ENCODE assay signal across 21 cellular contexts in the genomic region with DNA sequence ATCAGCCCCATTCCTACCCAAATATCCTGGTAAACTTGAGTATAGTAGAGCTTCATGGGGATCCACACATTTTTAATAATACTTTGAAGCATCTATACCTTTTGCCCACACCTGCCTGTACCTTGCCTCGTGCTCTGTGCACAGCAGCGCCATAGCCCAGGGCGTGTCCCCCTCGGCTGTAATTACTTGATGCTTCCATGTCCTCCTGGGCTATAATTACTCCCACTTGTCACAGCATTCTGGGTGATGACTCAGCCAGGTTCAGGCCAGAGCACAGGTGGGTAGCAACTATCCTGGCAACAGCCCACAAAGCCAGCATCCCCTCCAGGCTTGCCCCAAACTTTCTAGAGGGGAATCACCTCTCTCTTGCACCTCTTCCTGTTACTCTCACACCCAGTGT. TPM values are rescaled to one million over a fixed set of nuclear protein-coding genes. Genes with fewer than 3 reads are reported as not detected.
DNase-seq lines count a peak whose midpoint lies in the region; ATAC-seq and TF ChIP-seq lines count a peak whose summit lies in the region.
"Had no signal": no experiment of that assay in that cellular context is flagged by ENCODE, and none has a peak within 500 bp of the region (broad histone marks: within the 10 kb centered on the region; RNA-seq: fewer than 3 reads in every experiment).

No MANE protein-coding gene starts in this region.

- no peaks in the 10 kb centered on the region for H3K4me1 ChIP-seq in mesenchymal stem cell (ENCODE audit: control insufficient read depth, insufficient read depth, low read depth, low read length)
- no peaks in the 10 kb centered on the region for H3K4me1 ChIP-seq in A673 (ENCODE audit: insufficient read depth, low read length, poor library complexity, severe bottlenecking)
- H3K4me1 ChIP-seq: heart right ventricle, left ventricle myocardium inferior, tibial nerve had no signal

- no peak overlapping the region for H2BK12ac ChIP-seq in mesenchymal stem cell (ENCODE audit: low read length in 2 of 2)

- no peak overlapping the region for H3K18ac ChIP-seq in mesenchymal stem cell (ENCODE audit: low read depth in 1 of 2, low read length in 2 of 2)

- CTCF ChIA-PET in A673 (lab: Charles Lee) = interaction anchor here (0.5 to 0.6 kb wide), 2 partner anchors 395 to 1449 kb away, joined by 3 read pairs; no protein-coding TSS in a partner anchor

- no peak overlapping the region for H3K4ac ChIP-seq in mesenchymal stem cell (ENCODE audit: low read depth in 1 of 2, low read length in 2 of 2)

- 93% methylated on average over 4 of the region's 4 CpGs for WGBS in mesenchymal stem cell

- H3K27me3 ChIP-seq in mesenchymal stem cell (ENCODE audit: control insufficient read depth in 1 of 2, insufficient read depth in 1 of 2, low read length in 2 of 2) (peaks cover 15 to 17% of the 10 kb centered on the region in 2 experiments), A673 (replicated peaks; ENCODE audit: insufficient read depth, low read depth, low read length, poor library complexity) (no peaks in the 10 kb centered on the region)
- H3K27me3 ChIP-seq: tibial nerve had no signal

- no peak overlapping the region for H3K23ac ChIP-seq in mesenchymal stem cell (ENCODE audit: low read length in 2 of 2)

- H3K79me1 ChIP-seq in mesenchymal stem cell (replicated peaks; ENCODE audit: low read length, poor library complexity, severe bottlenecking) = no peaks in the 10 kb centered on the region

- peak overlapping the region; percentile 35 for H2BK5ac ChIP-seq in mesenchymal stem cell (ENCODE audit: low read depth, low read length, poor library complexity, severe bottlenecking)

- BruUV-seq in A673 (replicated peaks; lab: Mats Ljungman, UMichigan) = no TSS peak

- ATAC-seq in HG03571 (IDR thresholded peaks at IDR 0.05; ENCODE audit: unreplicated experiment) = no peak
- ATAC-seq: heart right ventricle had no signal

- H3K9me3 ChIP-seq in mesenchymal stem cell (ENCODE audit: control insufficient read depth, low read length) = no peaks in the 10 kb centered on the region
- H3K9me3 ChIP-seq in A673 (ENCODE audit: low read depth, low read length, poor library complexity, severe bottlenecking) = no peaks in the 10 kb centered on the region
- H3K9me3 ChIP-seq: heart right ventricle, left ventricle myocardium inferior, tibial nerve had no signal

- H4K91ac ChIP-seq in mesenchymal stem cell (ENCODE audit: low read length) = no peak overlapping the region

- no peak overlapping the region for H2AK5ac ChIP-seq in mesenchymal stem cell (ENCODE audit: low read length, severe bottlenecking)

- H3K4me3 ChIP-seq in mesenchymal stem cell (ENCODE audit: insufficient read depth in 1 of 2, low read depth in 1 of 2, low read length in 2 of 2) = no peak overlapping the region
- no peak overlapping the region for H3K4me3 ChIP-seq in A673 (ENCODE audit: low read depth, low read length, poor library complexity, severe bottlenecking)
- H3K4me3 ChIP-seq: heart right ventricle, left ventricle myocardium inferior, tibial nerve had no signal

- POLR2A ChIA-PET in A673 (lab: Charles Lee; ENCODE audit: low non-redundant PET) = no interaction called here

- DNase-seq in DMS79 treated with DMSO at 0.1 percent for 48 hours (lab: John Stamatoyannopoulos, UW) (peak; percentile 98), NCI-H146 treated with DMSO at 0.1 percent for 48 hours (lab: John Stamatoyannopoulos, UW; ENCODE audit: unreplicated experiment) (peak; percentile 87), NCI-H510A treated with DMSO at 0.1 percent for 48 hours (lab: John Stamatoyannopoulos, UW) (peak; percentile 84), mesenchymal stem cell (no peak), A673 (ENCODE audit: low spot score) (no peak), GM19238 (ENCODE audit: insufficient read length, low spot score) (no peak), posterior vena cava (ENCODE audit: low spot score) (no peak)
- DNase-seq: activated B cell treated with CpG ODN at 0.5 μM for 24 hours; activated CD4-positive, alpha-beta T cell treated with anti-CD3 and anti-CD28 coated beads, Interleukin-2, amount 50 U/mL, for 48 hours; CD4-positive, alpha-beta memory T cell; dermis blood vessel endothelial cell; heart right ventricle; IMR-90; left ventricle myocardium inferior; nephron progenitor cell; posterior cingulate gyrus; stimulated activated CD4-positive, alpha-beta T cell treated with anti-CD3 and anti-CD28 coated beads, Interleukin-1b, Interleukin-23, amount 100 ng/mL, for 48 hours; stimulated activated naive CD4-positive, alpha-beta T cell treated with Interleukin-2 at 50 U/mL for 16 hours; T1000 had no signal

- no peak overlapping the region for H2BK120ac ChIP-seq in mesenchymal stem cell (ENCODE audit: low read depth, low read length)

- H2AFZ ChIP-seq in mesenchymal stem cell (ENCODE audit: low read depth, low read length) = no peak overlapping the region

- no peak overlapping the region for H2BK15ac ChIP-seq in mesenchymal stem cell (ENCODE audit: low read depth, poor library complexity, severe bottlenecking)

- no peak overlapping the region for H3K9ac ChIP-seq in mesenchymal stem cell (ENCODE audit: low read length)

- H3K36me3 ChIP-seq in mesenchymal stem cell (ENCODE audit: control insufficient read depth in 1 of 2, insufficient read depth in 2 of 2, low read depth in 1 of 2, low read length in 2 of 2) = no peaks in the 10 kb centered on the region
- H3K36me3 ChIP-seq in A673 (ENCODE audit: insufficient read depth, low read length, poor library complexity, severe bottlenecking) = no peaks in the 10 kb centered on the region
- H3K36me3 ChIP-seq: heart right ventricle, left ventricle myocardium inferior, tibial nerve had no signal

- TF ChIP-seq CTCF in A673 (conservative IDR thresholded peaks at IDR 0.05; ENCODE audit: low read depth, low read length) = no peak

- no peak overlapping the region for H3K4me2 ChIP-seq in mesenchymal stem cell (ENCODE audit: low read length, poor library complexity, severe bottlenecking)

- no peak overlapping the region for H3K27ac ChIP-seq in mesenchymal stem cell (ENCODE audit: low read length, poor library complexity, severe bottlenecking)
- no peak overlapping the region for H3K27ac ChIP-seq in A673 (ENCODE audit: low read depth, low read length, poor library complexity, severe bottlenecking)
- H3K27ac ChIP-seq: heart right ventricle, left ventricle myocardium inferior, tibial nerve had no signal

- intact Hi-C loops in A673 (cut with micrococcal nuclease; ENCODE audit: unreplicated experiment) = no loop called here
- intact Hi-C loops in posterior vena cava (cut with DNase I) = no loop called here

- H4K8ac ChIP-seq in mesenchymal stem cell (ENCODE audit: low read length) = no peak overlapping the region

- no peak overlapping the region for H3K14ac ChIP-seq in mesenchymal stem cell (ENCODE audit: low read length in 2 of 2)

RNA-seq across cellular contexts. Expression of gene SLC36A4, which starts 23.7 kb away (rescaled TPM):
- polyA plus RNA-seq in mesenchymal stem cell (2013, experiment 1 of 2) = 10.3 TPM
- polyA plus RNA-seq in mesenchymal stem cell (2013, experiment 2 of 2) = 10.7 TPM
- total RNA-seq in A673 (2021) (28.2 and 31.0 TPM in 2 replicates), posterior vena cava (10 to 100 TPM; 20.6 to 30.4 TPM)

Comparison
In these comparisons a context has a peak if more than half of its experiments do, and no peak if none do; other contexts are left out.
1. DNase-seq: peak in DMS79 treated with DMSO at 0.1 percent for 48 hours (single experiment), NCI-H146 treated with DMSO at 0.1 percent for 48 hours (single experiment) and NCI-H510A treated with DMSO at 0.1 percent for 48 hours (single experiment); none in mesenchymal stem cell (single experiment), A673 (single experiment), GM19238 (single experiment) and posterior vena cava (single experiment).